Comparison of ENCODE assay signal across 26 cellular contexts in genomic region chr5:151122828-151123227, GRCh38. TPM values are rescaled to one million over a fixed set of nuclear protein-coding genes. Genes with fewer than 3 reads are reported as not detected.
DNase-seq lines count a peak whose midpoint lies in the region; ATAC-seq and TF ChIP-seq lines count a peak whose summit lies in the region.
"Had no signal": no experiment of that assay in that cellular context is flagged by ENCODE, and none has a peak within 500 bp of the region (broad histone marks: within the 10 kb centered on the region; RNA-seq: fewer than 3 reads in every experiment).

No MANE protein-coding gene starts in this region.

- no peaks in the 10 kb centered on the region for H3K27me3 ChIP-seq in SU-DHL-6 (ENCODE audit: low read length)
- H3K27me3 ChIP-seq in stomach smooth muscle (ENCODE audit: control insufficient read depth in 1 of 2, insufficient read depth in 2 of 2, low read length in 2 of 2) = no peaks in the 10 kb centered on the region

- H3K79me2 ChIP-seq in SU-DHL-6 (ENCODE audit: insufficient read depth, low read length) = no peaks in the 10 kb centered on the region

- peaks cover 14 to 35% of the 10 kb centered on the region in 2 donors for H3K36me3 Mint-ChIP-seq in activated T-cell treated with anti-CD3 and anti-CD28 coated beads, Interleukin-2, amount 50 U/mL, for 72 hours (ENCODE audit: insufficient read depth in 2 of 2)
- H3K36me3 Mint-ChIP-seq in memory B cell = peaks cover 39% of the 10 kb centered on the region

- H3K4me3 ChIP-seq in SU-DHL-6 (ENCODE audit: insufficient read depth, low read length, poor library complexity, severe bottlenecking) (no peak overlapping the region), stomach smooth muscle (ENCODE audit: low read length in 2 of 2) (no peak overlapping the region)
- H3K4me3 ChIP-seq: A549, GM23338, PC-9, skin epidermis had no signal

- H3K9me3 ChIP-seq in SU-DHL-6 (ENCODE audit: insufficient read depth, low read length) = no peaks in the 10 kb centered on the region
- no peaks in the 10 kb centered on the region for H3K9me3 ChIP-seq in stomach smooth muscle (ENCODE audit: control insufficient read depth in 2 of 2, low read length in 2 of 2)
- H3K9me3 ChIP-seq: A549 had no signal

- H3K36me3 ChIP-seq in SU-DHL-6 (ENCODE audit: low read length) (no peaks in the 10 kb centered on the region), stomach smooth muscle (ENCODE audit: control insufficient read depth in 2 of 2, insufficient read depth in 2 of 2, low read length in 2 of 2) (peaks cover 59 to 62% of the 10 kb centered on the region in 2 donors)

- no peak for DNase-seq in activated T-cell treated with anti-CD3 and anti-CD28 coated beads, Interleukin-2, amount 50 U/mL, for 72 hours
- no peak for DNase-seq in activated T-cell treated with anti-CD3 and anti-CD28 coated beads, Interleukin-2, amount 50 U/mL, for 48 hours
- no peak for DNase-seq in memory B cell (ENCODE audit: low spot score in 2 of 2)
- no peak for DNase-seq in hippocampal formation (lab: John Stamatoyannopoulos, UW)
- no peak for DNase-seq in NCI-H1436 treated with DMSO at 0.1 percent for 48 hours (lab: John Stamatoyannopoulos, UW)
- no peak for DNase-seq in central memory CD4-positive, alpha-beta T cell
- DNase-seq: activated CD4-positive, alpha-beta T cell treated with anti-CD3 and anti-CD28 coated beads, Interleukin-2, amount 50 U/mL, for 1 hour; activated naive CD8-positive, alpha-beta T cell treated with anti-CD3 and anti-CD28 coated beads, Interleukin-2, amount 10 ng/mL, durations not matched to agents 7 days and 5 days; C1 segment of cervical spinal cord; DMS 273 treated with DMSO at 0.1 percent for 48 hours; GDM1; glutamatergic neuron; left cardiac atrium; NCI-H187; NCI-H2227 treated with DMSO at 0.1 percent for 48 hours; NCI-H774; PC-9; SIG-M5; T-helper 1 cell had no signal

- H3K27ac ChIP-seq in SU-DHL-6 (ENCODE audit: low read depth, low read length) (peak overlapping the region; percentile 95), stomach smooth muscle (ENCODE audit: low read length) (peak overlapping the region; percentile 62)
- H3K27ac ChIP-seq: PC-9 had no signal

- H3K4me2 ChIP-seq in SU-DHL-6 (ENCODE audit: low read depth, low read length, poor library complexity, severe bottlenecking) = peak overlapping the region; percentile 79
- H3K4me2 ChIP-seq: A549, GM23338, PC-9 had no signal

- TF ChIP-seq CTCF in SU-DHL-6 (IDR thresholded peaks at IDR 0.05; ENCODE audit: insufficient read depth, low read length, poor library complexity, severe bottlenecking) = no peak

- no peak overlapping the region for H3K4me3 Mint-ChIP-seq in activated T-cell treated with anti-CD3 and anti-CD28 coated beads, Interleukin-2, amount 50 U/mL, for 72 hours
- no peak overlapping the region for H3K4me3 Mint-ChIP-seq in memory B cell
- H3K4me3 Mint-ChIP-seq: activated naive CD8-positive, alpha-beta T cell treated with anti-CD3 and anti-CD28 coated beads, Interleukin-2, amount 10 ng/mL, durations not matched to agents 7 days and 5 days; brain; GM23338 had no signal

- no peak overlapping the region for H2AFZ ChIP-seq in SU-DHL-6 (ENCODE audit: low read depth, low read length, severe bottlenecking)
- H2AFZ ChIP-seq: GM23338, PC-9 had no signal

- H3K27ac Mint-ChIP-seq in activated T-cell treated with anti-CD3 and anti-CD28 coated beads, Interleukin-2, amount 50 U/mL, for 72 hours = peak overlapping the region; percentile 57
- H3K27ac Mint-ChIP-seq in memory B cell = peak overlapping the region; percentile 45
- H3K27ac Mint-ChIP-seq: GM23338, progenitor cell of endocrine pancreas had no signal

- H3K4me1 Mint-ChIP-seq in activated T-cell treated with anti-CD3 and anti-CD28 coated beads, Interleukin-2, amount 50 U/mL, for 72 hours (ENCODE audit: low read depth) = peaks cover 40% of the 10 kb centered on the region
- peaks cover 24% of the 10 kb centered on the region for H3K4me1 Mint-ChIP-seq in memory B cell

- peaks cover 40% of the 10 kb centered on the region for H3K4me1 ChIP-seq in stomach smooth muscle (ENCODE audit: control insufficient read depth, insufficient read depth, low read length)

- no peaks in the 10 kb centered on the region for H3K9me3 Mint-ChIP-seq in activated T-cell treated with anti-CD3 and anti-CD28 coated beads, Interleukin-2, amount 50 U/mL, for 72 hours
- no peaks in the 10 kb centered on the region for H3K9me3 Mint-ChIP-seq in memory B cell
- H3K9me3 Mint-ChIP-seq: activated naive CD8-positive, alpha-beta T cell treated with anti-CD3 and anti-CD28 coated beads, Interleukin-2, amount 10 ng/mL, durations not matched to agents 7 days and 5 days; brain; GM23338 had no signal

- no peaks in the 10 kb centered on the region for H4K20me1 ChIP-seq in SU-DHL-6 (ENCODE audit: low read depth, low read length)

- peak overlapping the region; percentile 47; the same call in 1 of the 2 replicates for H3K9ac ChIP-seq in SU-DHL-6 (ENCODE audit: low read length)
- H3K9ac ChIP-seq in stomach smooth muscle (ENCODE audit: low read length in 2 of 2) = no peak overlapping the region

- peaks cover 13% of the 10 kb centered on the region for H3F3A ChIP-seq in SU-DHL-6 (ENCODE audit: insufficient read depth)

- no peaks in the 10 kb centered on the region for H3K27me3 Mint-ChIP-seq in activated T-cell treated with anti-CD3 and anti-CD28 coated beads, Interleukin-2, amount 50 U/mL, for 72 hours (ENCODE audit: low read depth)
- H3K27me3 Mint-ChIP-seq in memory B cell = no peaks in the 10 kb centered on the region
- H3K27me3 Mint-ChIP-seq: activated naive CD8-positive, alpha-beta T cell treated with anti-CD3 and anti-CD28 coated beads, Interleukin-2, amount 10 ng/mL, durations not matched to agents 7 days and 5 days; brain; progenitor cell of endocrine pancreas had no signal

- H3K9me2 ChIP-seq in SU-DHL-6 (replicated peaks; ENCODE audit: insufficient read depth, low read length) = no peaks in the 10 kb centered on the region

- ATAC-seq in activated T-cell treated with anti-CD3 and anti-CD28 coated beads, Interleukin-2, amount 50 U/mL, for 72 hours (replicated peaks in 1 of 2) = no peak
- ATAC-seq in memory B cell (ENCODE audit: low read depth) = no peak
- ATAC-seq: A549, GM23338 had no signal

RNA-seq across cellular contexts. Expression of gene ANXA6, which starts 34.8 kb away (rescaled TPM):
- total RNA-seq in activated T-cell treated with anti-CD3 and anti-CD28 coated beads, Interleukin-2, amount 50 U/mL, for 72 hours = 100 to 1,000 TPM; 127 to 171 TPM

RNA-seq across cellular contexts. Expression of gene TNIP1, which starts 42.0 kb away (rescaled TPM):
- 100 to 1,000 TPM; 358 to 420 TPM for total RNA-seq in activated T-cell treated with anti-CD3 and anti-CD28 coated beads, Interleukin-2, amount 50 U/mL, for 72 hours
